ENCODE assay signal across 15 cellular contexts in the genomic region with DNA sequence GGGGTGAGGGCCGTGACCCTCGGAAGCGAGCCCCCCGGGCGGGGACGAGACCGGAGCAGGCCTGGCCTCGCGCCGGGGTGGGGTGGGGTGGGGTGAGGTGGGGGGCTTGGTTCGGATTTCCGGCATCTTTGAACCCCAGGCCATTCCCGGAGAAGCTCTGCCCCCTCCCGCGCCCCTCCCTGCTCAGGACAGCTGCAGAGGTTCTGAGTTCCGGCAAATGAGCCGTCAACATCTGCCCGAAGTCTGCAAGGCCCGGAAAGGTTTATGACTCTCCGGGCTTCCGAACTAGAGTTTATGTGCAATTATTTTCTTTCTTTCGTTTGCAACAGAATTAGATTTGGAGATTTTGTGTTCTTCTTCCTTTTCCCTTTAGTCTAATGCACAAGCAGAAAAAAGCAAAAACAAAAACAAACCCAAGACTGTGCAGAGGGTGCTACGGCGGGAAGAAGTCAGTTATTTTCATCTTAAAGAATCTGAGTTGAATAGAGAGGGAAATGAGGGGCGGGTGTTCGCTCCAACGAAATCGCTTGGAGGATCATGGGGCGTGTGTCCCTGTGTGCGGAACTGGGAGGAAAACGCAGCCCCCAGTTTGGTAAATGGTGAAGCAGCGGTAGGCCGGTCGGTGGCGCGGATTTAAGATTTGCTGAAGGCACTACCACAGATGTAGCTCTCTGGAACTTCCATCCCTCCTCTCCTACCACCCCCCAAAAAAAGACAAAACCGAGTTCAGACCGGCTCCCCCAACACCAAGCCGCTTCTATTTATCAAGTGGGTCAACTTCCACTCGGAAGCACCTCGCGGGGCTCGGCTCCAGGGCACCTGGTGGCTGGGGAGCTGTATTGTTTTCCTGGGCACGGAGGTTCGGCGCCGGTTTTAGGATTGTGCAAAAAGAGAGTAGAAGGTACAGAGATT. TPM values are rescaled to one million over a fixed set of nuclear protein-coding genes. Genes with fewer than 3 reads are reported as not detected.
DNase-seq lines count a peak whose midpoint lies in the region; ATAC-seq and TF ChIP-seq lines count a peak whose summit lies in the region.
"Had no signal": no experiment of that assay in that cellular context is flagged by ENCODE, and none has a peak within 500 bp of the region (broad histone marks: within the 10 kb centered on the region; RNA-seq: fewer than 3 reads in every experiment).

No MANE protein-coding gene starts in this region.

- no peak overlapping the region for H2BK5ac ChIP-seq in mesendoderm (ENCODE audit: low read length)

- peak overlapping the region; percentile 39 for H3K4me3 Mint-ChIP-seq in activated CD4-positive, alpha-beta T cell treated with anti-CD3 and anti-CD28 coated beads, Interleukin-2, amount 10 ng/mL, durations not matched to agents 24 days and 14 days
- H3K4me3 Mint-ChIP-seq in T-cell: peak overlapping the region; percentile 46 to 77 (median 62)
- H3K4me3 Mint-ChIP-seq in stimulated activated memory B cell treated with anti-CD40 and anti-IgM and Interleukin-4, amounts not matched to agents 10 μg/mL and 1 μg/mL and 100 μg/mL, for 72 hours: peak overlapping the region; percentile 31

- peaks cover 4% of the 10 kb centered on the region for H3K9me3 Mint-ChIP-seq in activated CD4-positive, alpha-beta T cell treated with anti-CD3 and anti-CD28 coated beads, Interleukin-2, amount 10 ng/mL, durations not matched to agents 24 days and 14 days
- no peaks in the 10 kb centered on the region for H3K9me3 Mint-ChIP-seq in T-cell
- peaks cover 2% of the 10 kb centered on the region for H3K9me3 Mint-ChIP-seq in stimulated activated memory B cell treated with anti-CD40 and anti-IgM and Interleukin-4, amounts not matched to agents 10 μg/mL and 1 μg/mL and 100 μg/mL, for 72 hours

- no peaks in the 10 kb centered on the region for H3K79me2 ChIP-seq in mesendoderm (ENCODE audit: control insufficient read depth, insufficient read depth, low read length)

- intact Hi-C loops in activated CD4-positive, alpha-beta T cell treated with anti-CD3 and anti-CD28 coated beads, Interleukin-2, amount 10 ng/mL, durations not matched to agents 24 days and 14 days (cut with micrococcal nuclease): loop anchor here (1.0 to 10.0 kb wide), 2 partner anchors 8 to 488 kb away; partner anchors contain the start of gene NR5A1

- H2BK15ac ChIP-seq in mesendoderm (replicated peaks; ENCODE audit: low read depth): no peak overlapping the region

- no peak overlapping the region for H3K4ac ChIP-seq in mesendoderm (ENCODE audit: low read depth, low read length)

- no peak overlapping the region for H3K18ac ChIP-seq in mesendoderm (ENCODE audit: low read length)

- H4K8ac ChIP-seq in mesendoderm (ENCODE audit: low read depth, low read length): no peak overlapping the region

- H3K36me3 Mint-ChIP-seq in activated CD4-positive, alpha-beta T cell treated with anti-CD3 and anti-CD28 coated beads, Interleukin-2, amount 10 ng/mL, durations not matched to agents 24 days and 14 days (ENCODE audit: low read depth): peaks cover 8% of the 10 kb centered on the region
- no peaks in the 10 kb centered on the region for H3K36me3 Mint-ChIP-seq in T-cell
- peaks cover 7% of the 10 kb centered on the region for H3K36me3 Mint-ChIP-seq in stimulated activated memory B cell treated with anti-CD40 and anti-IgM and Interleukin-4, amounts not matched to agents 10 μg/mL and 1 μg/mL and 100 μg/mL, for 72 hours

- H3K27me3 Mint-ChIP-seq in activated CD4-positive, alpha-beta T cell treated with anti-CD3 and anti-CD28 coated beads, Interleukin-2, amount 10 ng/mL, durations not matched to agents 24 days and 14 days: peaks cover 62% of the 10 kb centered on the region
- H3K27me3 Mint-ChIP-seq in T-cell: peaks cover 50 to 69% of the 10 kb centered on the region in 2 donors
- peaks cover 84% of the 10 kb centered on the region for H3K27me3 Mint-ChIP-seq in stimulated activated memory B cell treated with anti-CD40 and anti-IgM and Interleukin-4, amounts not matched to agents 10 μg/mL and 1 μg/mL and 100 μg/mL, for 72 hours

- peak; percentile 1 for TF ChIP-seq CTCF in epithelial cell of proximal tubule (conservative IDR thresholded peaks at IDR 0.05; ENCODE audit: low read depth, low read length)
- no peak for TF ChIP-seq CTCF in RWPE1 (conservative IDR thresholded peaks at IDR 0.05; ENCODE audit: low read depth)

- POLR2A ChIA-PET in T-cell (lab: Charles Lee) (no interaction called here), RWPE1 (lab: Yijun Ruan, JAX; ENCODE audit: low non-redundant PET) (no interaction called here)

- H3K56ac ChIP-seq in mesendoderm (ENCODE audit: low read length): no peak overlapping the region

- WGBS in mesendoderm (ENCODE audit: extremely low coverage, insufficient coverage, low lambda C conversion rate): no CpG with 5 or more reads among the region's 47 CpGs

- H3K4me3 ChIP-seq in epithelial cell of proximal tubule (ENCODE audit: low read depth, low read length): no peak overlapping the region
- H3K4me3 ChIP-seq in mesendoderm (ENCODE audit: low read length): no peak overlapping the region
- H3K4me3 ChIP-seq: colonic mucosa had no signal

- H3K9ac ChIP-seq in mesendoderm (ENCODE audit: low read length): no peak overlapping the region

- peaks cover 83% of the 10 kb centered on the region for H3K27me3 ChIP-seq in mesendoderm (ENCODE audit: insufficient read depth, low read length, poor library complexity)

- DNase-seq in activated CD4-positive, alpha-beta T cell treated with anti-CD3 and anti-CD28 coated beads, Interleukin-2, amount 10 ng/mL, durations not matched to agents 24 days and 14 days: peak; percentile 66
- DNase-seq in activated CD4-positive, alpha-beta T cell treated with anti-CD3 and anti-CD28 coated beads for 4 hours: no peak
- DNase-seq in T-cell (no peak), epithelial cell of proximal tubule (ENCODE audit: low read depth) (no peak), NCI-H128 (lab: John Stamatoyannopoulos, UW; ENCODE audit: unreplicated experiment) (no peak), RWPE1 (ENCODE audit: low spot score) (no peak), mesendoderm (no peak)
- DNase-seq: ACHN, colonic mucosa, EL, NCI-H187 treated with DMSO at 0.1 percent for 48 hours, stomach had no signal

- H4K5ac ChIP-seq in mesendoderm (ENCODE audit: low read length): no peak overlapping the region

- H3K79me1 ChIP-seq in mesendoderm (ENCODE audit: low read length): no peaks in the 10 kb centered on the region

- no peak overlapping the region for H2BK120ac ChIP-seq in mesendoderm (ENCODE audit: low read depth, low read length)

- H3K27ac ChIP-seq in RWPE1 (no peak overlapping the region), mesendoderm (ENCODE audit: low read depth, low read length) (no peak overlapping the region)
- H3K27ac ChIP-seq: colonic mucosa, stomach had no signal

- no peak overlapping the region for H3K4me2 ChIP-seq in mesendoderm (ENCODE audit: low read length)

- H3K4me1 ChIP-seq in mesendoderm (ENCODE audit: control insufficient read depth, low read depth, low read length): peaks cover 2% of the 10 kb centered on the region

- H3K23ac ChIP-seq in mesendoderm (ENCODE audit: low read length): no peak overlapping the region

- CTCF ChIA-PET in T-cell (lab: Charles Lee) (no interaction called here), RWPE1 (lab: Yijun Ruan, JAX) (no interaction called here)

- H3K4me1 Mint-ChIP-seq in activated CD4-positive, alpha-beta T cell treated with anti-CD3 and anti-CD28 coated beads, Interleukin-2, amount 10 ng/mL, durations not matched to agents 24 days and 14 days: peaks cover 7% of the 10 kb centered on the region
- H3K4me1 Mint-ChIP-seq in T-cell: peaks cover 24 to 42% (median 41%) of the 10 kb centered on the region in 3 donors
- peaks cover 28% of the 10 kb centered on the region for H3K4me1 Mint-ChIP-seq in stimulated activated memory B cell treated with anti-CD40 and anti-IgM and Interleukin-4, amounts not matched to agents 10 μg/mL and 1 μg/mL and 100 μg/mL, for 72 hours

- ATAC-seq in T-cell (replicated peaks in 1 of 4): no peak
- ATAC-seq in stimulated activated memory B cell treated with anti-CD40 and anti-IgM and Interleukin-4, amounts not matched to agents 10 μg/mL and 1 μg/mL and 100 μg/mL, for 72 hours: no peak

- H3K36me3 ChIP-seq in mesendoderm (ENCODE audit: control insufficient read depth, insufficient read depth, low read length): no peaks in the 10 kb centered on the region
- H3K36me3 ChIP-seq: colonic mucosa, stomach had no signal

- no peak overlapping the region for H2AK5ac ChIP-seq in mesendoderm (ENCODE audit: low read length)

- H3K27ac Mint-ChIP-seq in activated CD4-positive, alpha-beta T cell treated with anti-CD3 and anti-CD28 coated beads, Interleukin-2, amount 10 ng/mL, durations not matched to agents 24 days and 14 days: peak overlapping the region; percentile 84
- H3K27ac Mint-ChIP-seq in T-cell: peak overlapping the region in 1 of 2 donors; percentile 67
- H3K27ac Mint-ChIP-seq in stimulated activated memory B cell treated with anti-CD40 and anti-IgM and Interleukin-4, amounts not matched to agents 10 μg/mL and 1 μg/mL and 100 μg/mL, for 72 hours: peak overlapping the region; percentile 54

RNA-seq across cellular contexts. Expression of gene LHX2, which starts 4.8 kb away (rescaled TPM):
- not detected in 2 replicates for total RNA-seq in activated CD4-positive, alpha-beta T cell treated with anti-CD3 and anti-CD28 coated beads, Interleukin-2, amount 10 ng/mL, durations not matched to agents 24 days and 14 days
- total RNA-seq in T-cell (not detected), epithelial cell of proximal tubule (not detected in 2 replicates)
- 0.52 TPM for polyA plus RNA-seq in mesendoderm (2013, experiment 1 of 2)
- 0.49 TPM for polyA plus RNA-seq in mesendoderm (2013, experiment 2 of 2)
- total RNA-seq: omental fat pad; T-helper 2 cell treated with Interferon-gamma antibody and Interleukin-4, amounts not matched to agents 100 ng/mL and 5 ng/mL, for 36 hours had no signal
- polyA plus RNA-seq: stomach had no signal
